Comparison of ENCODE assay signal across 33 cellular contexts in the genomic region with DNA sequence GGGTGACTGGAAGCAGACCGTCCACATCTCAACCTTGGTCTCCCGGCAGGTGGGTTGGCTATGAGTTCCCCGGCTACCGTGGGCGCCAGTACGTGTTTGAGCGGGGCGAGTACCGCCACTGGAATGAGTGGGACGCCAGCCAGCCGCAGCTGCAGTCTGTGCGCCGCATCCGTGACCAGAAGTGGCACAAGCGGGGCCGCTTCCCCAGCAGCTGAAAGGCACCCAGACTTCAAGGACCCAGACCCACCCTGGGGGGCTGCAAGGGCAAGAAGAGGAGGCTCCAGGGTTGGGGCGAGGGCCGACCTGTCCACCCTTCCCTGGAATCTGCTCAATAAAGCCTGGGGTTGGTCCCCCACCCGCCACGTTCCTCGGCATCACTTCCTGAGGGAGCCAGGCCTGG. TPM values are rescaled to one million over a fixed set of nuclear protein-coding genes. Genes with fewer than 3 reads are reported as not detected.
DNase-seq lines count a peak whose midpoint lies in the region; ATAC-seq, FAIRE-seq and TF ChIP-seq lines count a peak whose summit lies in the region.
"Had no signal": no experiment of that assay in that cellular context is flagged by ENCODE, and none has a peak within 500 bp of the region (broad histone marks: within the 10 kb centered on the region; RNA-seq: fewer than 3 reads in every experiment).

No MANE protein-coding gene starts in this region.

- no peaks in the 10 kb centered on the region for H3K9me3 Mint-ChIP-seq in chondrocyte (ENCODE audit: low read depth)
- peaks cover 0 to 2% (median 0%) of the 10 kb centered on the region in 8 donors for H3K9me3 Mint-ChIP-seq in CD4-positive, alpha-beta memory T cell
- H3K9me3 Mint-ChIP-seq: CD4-positive, CD25-positive, alpha-beta regulatory T cell; CD8-positive, alpha-beta T cell had no signal

- H2AFZ ChIP-seq in HepG2 (ENCODE audit: low read length), result no peak overlapping the region
- H2AFZ ChIP-seq in neuronal stem cell (ENCODE audit: low read length), result no peak overlapping the region

- no peaks in the 10 kb centered on the region for H4K20me1 ChIP-seq in HepG2 (ENCODE audit: insufficient read depth, low read length)
- H4K20me1 ChIP-seq: BLaER1 had no signal

- 95% methylated on average over 11 of the region's 21 CpGs for WGBS in HepG2 (ENCODE audit: low lambda C conversion rate)
- no CpG with 5 or more reads among the region's 21 CpGs for WGBS in right lobe of liver (ENCODE audit: insufficient coverage, low coverage, low lambda C conversion rate, missing lambda C conversion rate)
- WGBS in neuronal stem cell (ENCODE audit: extremely low coverage in 2 of 2, insufficient read length in 2 of 2, insufficient replicate concordance in 1 of 2), 2 donors, result no CpG with 5 or more reads among the region's 21 CpGs
- 91 to 93% methylated on average over 21 of the region's 21 CpGs for WGBS in aorta, 2 donors

- no peak overlapping the region for H3K4me3 Mint-ChIP-seq in chondrocyte (ENCODE audit: unreplicated experiment)
- H3K4me3 Mint-ChIP-seq in CD4-positive, alpha-beta memory T cell, result no peak overlapping the region
- H3K4me3 Mint-ChIP-seq: CD14-positive monocyte; CD4-positive, CD25-positive, alpha-beta regulatory T cell; CD8-positive, alpha-beta T cell had no signal

- no peak overlapping the region for H2BK12ac ChIP-seq in neuronal stem cell (ENCODE audit: low read length)

- intact Hi-C loops in HepG2 (cut with micrococcal nuclease; ENCODE audit: unreplicated experiment), result no loop called here
- intact Hi-C loops in right lobe of liver (cut with DNase I), result no loop called here
- intact Hi-C loops in aorta (cut with DNase I), result no loop called here
- intact Hi-C loops in CD4-positive, alpha-beta memory T cell (cut with micrococcal nuclease), result loop anchor here (10.0 kb wide), 1 partner anchor 142 kb away; no protein-coding TSS in a partner anchor

- no peak overlapping the region for H2AK5ac ChIP-seq in neuronal stem cell (ENCODE audit: low read depth, low read length)

- CTCF ChIA-PET in HepG2 (lab: Yijun Ruan, JAX; ENCODE audit: low intra/inter-chr PET ratio, low total read pairs), result no interaction called here
- CTCF ChIA-PET in CD4-positive, alpha-beta memory T cell (lab: Charles Lee; ENCODE audit: partially characterized antibody), result no interaction called here

- H3K4me2 ChIP-seq in HepG2 (ENCODE audit: low read depth, low read length) (no peak overlapping the region), neuronal stem cell (ENCODE audit: insufficient read depth, low read length, poor library complexity, severe bottlenecking) (no peak overlapping the region)
- H3K4me2 ChIP-seq: BLaER1 had no signal

- peaks cover 2% of the 10 kb centered on the region for H3K27me3 Mint-ChIP-seq in chondrocyte (ENCODE audit: low read depth)
- peaks cover 2 to 7% of the 10 kb centered on the region in 2 donors for H3K27me3 Mint-ChIP-seq in CD4-positive, alpha-beta memory T cell
- H3K27me3 Mint-ChIP-seq: CD4-positive, CD25-positive, alpha-beta regulatory T cell had no signal

- peak overlapping the region; percentile 15 for H3K18ac ChIP-seq in neuronal stem cell (ENCODE audit: low read length)

- H3K27ac ChIP-seq in HepG2 (ENCODE audit: extremely low read length, insufficient read depth, low read length), result no peak overlapping the region
- no peak overlapping the region for H3K27ac ChIP-seq in right lobe of liver
- no peak overlapping the region for H3K27ac ChIP-seq in neuronal stem cell (replicated peaks; ENCODE audit: low read length)
- no peak overlapping the region for H3K27ac ChIP-seq in aorta (ENCODE audit: low read depth in 1 of 2, low read length in 2 of 2)
- H3K27ac ChIP-seq in CD4-positive, alpha-beta memory T cell (ENCODE audit: low read depth, low read length), result no peak overlapping the region
- H3K27ac ChIP-seq: BLaER1 had no signal

- in situ Hi-C loops in HepG2 (cut with HindIII; ENCODE audit: extremely low pct_ligation_motif_present, low pct_unique_long_range_greater_than_20kb), result no loop called here

- no peak overlapping the region for H3K23ac ChIP-seq in neuronal stem cell (ENCODE audit: low read depth, low read length, poor library complexity)

- DNase-seq in HepG2 (ENCODE audit: low spot score) (no peak), right lobe of liver (no peak), chondrocyte (ENCODE audit: low spot score) (peak; percentile 91), neuronal stem cell (ENCODE audit: low spot score) (no peak), aorta (no peak)
- no peak for DNase-seq in CD4-positive, alpha-beta memory T cell
- DNase-seq: 8988T; ACHN; BE2C; C1 segment of cervical spinal cord; Caco-2; Calu3; CD4-positive, CD25-positive, alpha-beta regulatory T cell; CD8-positive, alpha-beta T cell; DMS 273 treated with DMSO at 0.1 percent for 48 hours; DMS153; DMS53; DMS79; DND-41; EL; GDM1 had no signal

- H3K14ac ChIP-seq in neuronal stem cell (ENCODE audit: low read length), result no peak overlapping the region

- no peak overlapping the region for H3K4me3 ChIP-seq in HepG2 (replicated peaks in 1 of 3; ENCODE audit: insufficient read depth in 1 of 3, low read depth in 2 of 3, low read length in 3 of 3)
- no peak overlapping the region for H3K4me3 ChIP-seq in right lobe of liver
- no peak overlapping the region for H3K4me3 ChIP-seq in neuronal stem cell (ENCODE audit: low read length in 2 of 2)
- H3K4me3 ChIP-seq in aorta (ENCODE audit: low read length in 2 of 2), result no peak overlapping the region
- H3K4me3 ChIP-seq in CD4-positive, alpha-beta memory T cell (ENCODE audit: low read length in 2 of 2), result no peak overlapping the region
- H3K4me3 ChIP-seq: BLaER1, GM12878 had no signal

- no peaks in the 10 kb centered on the region for H3K27me3 ChIP-seq in HepG2 (ENCODE audit: control insufficient read depth in 1 of 2, insufficient read depth in 2 of 2, low read length in 2 of 2)
- H3K27me3 ChIP-seq in right lobe of liver, result no peaks in the 10 kb centered on the region
- H3K27me3 ChIP-seq in neuronal stem cell (ENCODE audit: control insufficient read depth in 3 of 3, insufficient read depth in 3 of 3, low read depth in 1 of 3, low read length in 3 of 3), result no peaks in the 10 kb centered on the region
- no peaks in the 10 kb centered on the region for H3K27me3 ChIP-seq in aorta (ENCODE audit: control insufficient read depth in 1 of 2, insufficient read depth in 2 of 2, low read length in 1 of 2)
- no peaks in the 10 kb centered on the region for H3K27me3 ChIP-seq in CD4-positive, alpha-beta memory T cell (ENCODE audit: insufficient read depth, low read length)
- H3K27me3 ChIP-seq: BE2C, BLaER1 had no signal

- H3K9ac ChIP-seq in HepG2 (ENCODE audit: insufficient read depth, low read depth, low read length), result no peak overlapping the region
- H3K9ac ChIP-seq in neuronal stem cell (ENCODE audit: low read depth, low read length, poor library complexity), result no peak overlapping the region
- H3K9ac ChIP-seq: BLaER1 had no signal

- H2BK15ac ChIP-seq in neuronal stem cell (ENCODE audit: low read length), result no peak overlapping the region

- H4K91ac ChIP-seq in neuronal stem cell (ENCODE audit: low read depth, low read length, poor library complexity), result no peak overlapping the region

- POLR2A ChIA-PET in HepG2 (lab: Yijun Ruan, JAX), result no interaction called here
- POLR2A ChIA-PET in CD4-positive, alpha-beta memory T cell (lab: Charles Lee; ENCODE audit: partially characterized antibody), result no interaction called here

- no peak overlapping the region for H2BK120ac ChIP-seq in neuronal stem cell (ENCODE audit: low read depth, low read length)

- H3K79me2 ChIP-seq in HepG2 (ENCODE audit: insufficient read depth, low read length), result no peaks in the 10 kb centered on the region

- no peak for FAIRE-seq in HepG2 (lab: Jason Lieb, UNC)
- FAIRE-seq: A204.1, GM12878, GM12892, GM18507 had no signal

- H3K79me1 ChIP-seq in neuronal stem cell (ENCODE audit: low read depth, low read length), result no peaks in the 10 kb centered on the region

- no peak overlapping the region for H3K4ac ChIP-seq in neuronal stem cell (ENCODE audit: low read length)

- peaks cover 10% of the 10 kb centered on the region for H3K36me3 Mint-ChIP-seq in chondrocyte (ENCODE audit: low read depth)
- no peaks in the 10 kb centered on the region for H3K36me3 Mint-ChIP-seq in CD4-positive, alpha-beta memory T cell
- H3K36me3 Mint-ChIP-seq: CD14-positive monocyte; CD4-positive, CD25-positive, alpha-beta regulatory T cell; CD8-positive, alpha-beta T cell had no signal

- no TSS peak for BruUV-seq in HepG2 (replicated peaks; lab: Mats Ljungman, UMichigan)

- no peak overlapping the region for H3K27ac Mint-ChIP-seq in chondrocyte (ENCODE audit: unreplicated experiment)
- H3K27ac Mint-ChIP-seq in CD4-positive, alpha-beta memory T cell, result no peak overlapping the region
- H3K27ac Mint-ChIP-seq: CD8-positive, alpha-beta T cell had no signal

- H3K4me1 ChIP-seq in HepG2 (ENCODE audit: insufficient read depth, low read length), result peaks cover 15% of the 10 kb centered on the region
- no peaks in the 10 kb centered on the region for H3K4me1 ChIP-seq in right lobe of liver
- H3K4me1 ChIP-seq in neuronal stem cell (ENCODE audit: control insufficient read depth in 2 of 2, insufficient read depth in 1 of 2, low read depth in 1 of 2, low read length in 2 of 2), result peaks cover 0 to 2% of the 10 kb centered on the region in 2 donors
- H3K4me1 ChIP-seq in aorta (ENCODE audit: control insufficient read depth in 1 of 2, insufficient read depth in 2 of 2, low read length in 2 of 2), result no peaks in the 10 kb centered on the region
- H3K4me1 ChIP-seq in CD4-positive, alpha-beta memory T cell (ENCODE audit: insufficient read depth, low read length), result no peaks in the 10 kb centered on the region
- H3K4me1 ChIP-seq: BE2C, Caco-2 had no signal

- no peaks in the 10 kb centered on the region for H3K9me3 ChIP-seq in HepG2 (ENCODE audit: low read length)
- H3K9me3 ChIP-seq in right lobe of liver, result no peaks in the 10 kb centered on the region
- H3K9me3 ChIP-seq in neuronal stem cell (replicated peaks in 1 of 2; ENCODE audit: control insufficient read depth in 2 of 2, insufficient read depth in 1 of 2, low read depth in 1 of 2, low read length in 2 of 2), result no peaks in the 10 kb centered on the region
- no peaks in the 10 kb centered on the region for H3K9me3 ChIP-seq in aorta (ENCODE audit: control insufficient read depth, low read length)
- no peaks in the 10 kb centered on the region for H3K9me3 ChIP-seq in CD4-positive, alpha-beta memory T cell (ENCODE audit: control insufficient read depth in 1 of 2, low read length in 2 of 2)
- H3K9me3 ChIP-seq: BE2C, BLaER1, Caco-2 had no signal

- no peak for TF ChIP-seq EP300 in HepG2 (IDR thresholded peaks at IDR 0.05; ENCODE audit: low read depth in 2 of 2, low read length in 2 of 2)
- TF ChIP-seq EP300 in HepG2 (CRISPR knock-in tag; IDR thresholded peaks at IDR 0.05; ENCODE audit: borderline replicate concordance), result no peak

- no peak overlapping the region for H2BK5ac ChIP-seq in neuronal stem cell (ENCODE audit: low read length)

- H3K36me3 ChIP-seq in HepG2 (replicated peaks in 1 of 2; ENCODE audit: control insufficient read depth in 1 of 2, insufficient read depth in 2 of 2, low read length in 2 of 2) (no peaks in the 10 kb centered on the region), right lobe of liver (no peaks in the 10 kb centered on the region), neuronal stem cell (replicated peaks in 1 of 2; ENCODE audit: control insufficient read depth in 2 of 2, insufficient read depth in 2 of 2, low read length in 2 of 2) (no peaks in the 10 kb centered on the region), aorta (ENCODE audit: control insufficient read depth in 1 of 2, insufficient read depth in 2 of 2, low read length in 1 of 2) (no peaks in the 10 kb centered on the region)
- no peaks in the 10 kb centered on the region for H3K36me3 ChIP-seq in CD4-positive, alpha-beta memory T cell (ENCODE audit: insufficient read depth, low read length)
- H3K36me3 ChIP-seq: BE2C, BLaER1 had no signal

- TF ChIP-seq CTCF in HepG2 (CRISPR knock-in tag; IDR thresholded peaks at IDR 0.05) (no peak), right lobe of liver (IDR thresholded peaks at IDR 0.05) (no peak), chondrocyte (IDR thresholded peaks at IDR 0.05) (no peak)

- ATAC-seq in HepG2, result no peak
- ATAC-seq in right lobe of liver, result no peak
- ATAC-seq in aorta (ENCODE audit: low FRiP score), result peak; percentile 23
- no peak for ATAC-seq in HG03378 (IDR thresholded peaks at IDR 0.05; ENCODE audit: unreplicated experiment)
- ATAC-seq in GM19397 (IDR thresholded peaks at IDR 0.05; ENCODE audit: unreplicated experiment), result no peak
- ATAC-seq: CD8-positive, alpha-beta T cell; GM12878 had no signal

- TF ChIP-seq POLR2A in HepG2 (IDR thresholded peaks at IDR 0.05; ENCODE audit: insufficient read depth in 1 of 2, low read depth in 2 of 2, low read length in 2 of 2), result no peak
- no peak for TF ChIP-seq POLR2A in right lobe of liver (IDR thresholded peaks at IDR 0.05)

- H3K4me1 Mint-ChIP-seq in chondrocyte (ENCODE audit: low read depth), result no peaks in the 10 kb centered on the region
- H3K4me1 Mint-ChIP-seq in CD4-positive, alpha-beta memory T cell, result peaks cover 0 to 1% (median under 1%) of the 10 kb centered on the region in 4 donors
- H3K4me1 Mint-ChIP-seq: CD14-positive monocyte had no signal

- H4K8ac ChIP-seq in neuronal stem cell (ENCODE audit: low read depth, low read length), result no peak overlapping the region

- TF ChIP-seq RAD21 in HepG2 (CRISPR knock-in tag; IDR thresholded peaks at IDR 0.05), result no peak

RNA-seq across cellular contexts. Expression of gene CRYBB3, which starts 7.3 kb away (rescaled TPM):
- total RNA-seq in HepG2 (2016; rRNA removed; fragmentation: Illumina TruSeq; extraction: Trizol) (0.18 TPM in 1 of 2 replicates, not detected in the other), right lobe of liver (under 1 TPM in 3 of 6 experiments, not detected in 3; 0.40 to 0.70 (median 0.69) TPM), chondrocyte (not detected in 3 replicates), aorta (under 1 TPM; 0.84 to 0.97 TPM)
- not detected in 2 replicates for total RNA-seq in HepG2 (2016; cell fraction: cytosol; rRNA removed; fragmentation: Illumina TruSeq; extraction: Trizol; ENCODE audit: low read depth)
- 0.50 TPM in 1 of 2 replicates, not detected in the other for total RNA-seq in HepG2 (2016; cell fraction: insoluble cytoplasmic fraction; rRNA removed; fragmentation: Illumina TruSeq; extraction: Trizol)
- total RNA-seq in HepG2 (2016; cell fraction: membrane; rRNA removed; fragmentation: Illumina TruSeq; extraction: Trizol), result 0.59 TPM in 1 of 2 replicates, not detected in the other
- 0.50 TPM in 1 of 2 replicates, not detected in the other for total RNA-seq in HepG2 (2016; cell fraction: nucleus; rRNA removed; fragmentation: Illumina TruSeq; extraction: Trizol)
- polyA plus RNA-seq in HepG2 (2011; rRNA removed) (0.28 and 0.60 TPM in 2 replicates), aorta (1 to 10 TPM in 1 of 2 donors, not detected in 1; 3.2 TPM)
- polyA plus RNA-seq in HepG2 (2011; cell fraction: cytosol; rRNA removed), result 0.17 and 0.21 TPM in 2 replicates
- 2.3 and 3.5 TPM in 2 replicates for polyA plus RNA-seq in HepG2 (2011; cell fraction: nucleus; rRNA removed)
- polyA plus RNA-seq in HepG2 (2012), result 0.23 TPM in 1 of 2 replicates, not detected in the other
- polyA plus RNA-seq in HepG2 (2016; cell fraction: cytosol; fragmentation: Illumina TruSeq; extraction: Trizol; ENCODE audit: low read depth), result 0.20 and 0.32 TPM in 2 replicates
- polyA plus RNA-seq in HepG2 (2016; cell fraction: insoluble cytoplasmic fraction; fragmentation: Illumina TruSeq; extraction: Trizol; ENCODE audit: low read depth), result not detected in 2 replicates
- 0.38 TPM in 1 of 2 replicates, not detected in the other for polyA plus RNA-seq in HepG2 (2016; cell fraction: membrane; fragmentation: Illumina TruSeq; extraction: Trizol; ENCODE audit: low read depth)
- 0.99 and 1.1 TPM in 2 replicates for polyA plus RNA-seq in HepG2 (2016; cell fraction: nucleus; fragmentation: Illumina TruSeq; extraction: Trizol; ENCODE audit: insufficient read depth, low read depth)
- polyA minus RNA-seq in HepG2 (2011; rRNA and poly(A)+ RNA removed; ENCODE audit: low replicate concordance), result 0.48 TPM in 1 of 2 replicates, not detected in the other
- not detected in 2 replicates for polyA minus RNA-seq in HepG2 (2011; cell fraction: cytosol; rRNA and poly(A)+ RNA removed)
- polyA minus RNA-seq in HepG2 (2011; cell fraction: nucleus; rRNA and poly(A)+ RNA removed), result not detected in 2 replicates
- polyA plus RNA-seq in neuronal stem cell (2013, experiment 1 of 2), result 0.04 TPM
- not detected for polyA plus RNA-seq in neuronal stem cell (2013, experiment 2 of 2)
- not detected for total RNA-seq in CD4-positive, alpha-beta memory T cell
- polyA plus RNA-seq in CD4-positive, alpha-beta memory T cell, result not detected
- total RNA-seq: A673; Caco-2; CD4-positive, CD25-positive, alpha-beta regulatory T cell; CD8-positive, alpha-beta T cell; Daoy; G401; GM12878 had no signal
- polyA plus RNA-seq: AG04450; CD14-positive monocyte; CD4-positive, CD25-positive, alpha-beta regulatory T cell had no signal

RNA-seq across cellular contexts. Expression of gene CRYBB2, which starts 12.4 kb away (rescaled TPM):
- total RNA-seq in HepG2 (2016; rRNA removed; fragmentation: Illumina TruSeq; extraction: Trizol), result 0.18 TPM in 1 of 2 replicates, not detected in the other
- total RNA-seq in HepG2 (2016; cell fraction: cytosol; rRNA removed; fragmentation: Illumina TruSeq; extraction: Trizol; ENCODE audit: low read depth), result 0.26 TPM in 1 of 2 replicates, not detected in the other
- total RNA-seq in HepG2 (2016; cell fraction: insoluble cytoplasmic fraction; rRNA removed; fragmentation: Illumina TruSeq; extraction: Trizol), result not detected in 2 replicates
- 0.34 TPM in 1 of 2 replicates, not detected in the other for total RNA-seq in HepG2 (2016; cell fraction: membrane; rRNA removed; fragmentation: Illumina TruSeq; extraction: Trizol)
- not detected in 2 replicates for total RNA-seq in HepG2 (2016; cell fraction: nucleus; rRNA removed; fragmentation: Illumina TruSeq; extraction: Trizol)
- 0.11 and 0.18 TPM in 2 replicates for polyA plus RNA-seq in HepG2 (2011; rRNA removed)
- 0.11 TPM in 1 of 2 replicates, not detected in the other for polyA plus RNA-seq in HepG2 (2011; cell fraction: cytosol; rRNA removed)
- not detected in 2 replicates for polyA plus RNA-seq in HepG2 (2011; cell fraction: nucleus; rRNA removed)
- polyA plus RNA-seq in HepG2 (2012), result not detected in 2 replicates
- 0.21 TPM in 1 of 2 replicates, not detected in the other for polyA plus RNA-seq in HepG2 (2016; cell fraction: cytosol; fragmentation: Illumina TruSeq; extraction: Trizol; ENCODE audit: low read depth)
- not detected in 2 replicates for polyA plus RNA-seq in HepG2 (2016; cell fraction: insoluble cytoplasmic fraction; fragmentation: Illumina TruSeq; extraction: Trizol; ENCODE audit: low read depth)
- polyA plus RNA-seq in HepG2 (2016; cell fraction: membrane; fragmentation: Illumina TruSeq; extraction: Trizol; ENCODE audit: low read depth), result 0.22 TPM in 1 of 2 replicates, not detected in the other
- polyA plus RNA-seq in HepG2 (2016; cell fraction: nucleus; fragmentation: Illumina TruSeq; extraction: Trizol; ENCODE audit: insufficient read depth, low read depth), result 0.61 TPM in 1 of 2 replicates, not detected in the other
- polyA minus RNA-seq in HepG2 (2011; rRNA and poly(A)+ RNA removed; ENCODE audit: low replicate concordance), result 0.94 TPM in 1 of 2 replicates, not detected in the other
- not detected in 2 replicates for polyA minus RNA-seq in HepG2 (2011; cell fraction: cytosol; rRNA and poly(A)+ RNA removed)
- polyA minus RNA-seq in HepG2 (2011; cell fraction: nucleus; rRNA and poly(A)+ RNA removed), result not detected in 2 replicates
- not detected for total RNA-seq in right lobe of liver
- total RNA-seq in chondrocyte, result not detected in 3 replicates
- 0.22 TPM for polyA plus RNA-seq in neuronal stem cell (2013, experiment 1 of 2)
- 0.28 TPM for polyA plus RNA-seq in neuronal stem cell (2013, experiment 2 of 2)
- total RNA-seq in aorta, result under 1 TPM in 1 of 2 donors, not detected in 1; 0.45 TPM
- 1 to 10 TPM in 1 of 2 donors, not detected in 1; 2.8 TPM for polyA plus RNA-seq in aorta
- not detected for total RNA-seq in CD4-positive, alpha-beta memory T cell
- not detected for polyA plus RNA-seq in CD4-positive, alpha-beta memory T cell
- total RNA-seq: A673; Caco-2; CD4-positive, CD25-positive, alpha-beta regulatory T cell; CD8-positive, alpha-beta T cell; Daoy; G401; GM12878 had no signal
- polyA plus RNA-seq: CD14-positive monocyte; CD4-positive, CD25-positive, alpha-beta regulatory T cell; GM12878 had no signal
